ENCODE assay signal across 8 cellular contexts in genomic region chr5:141559481-141559880, GRCh38. TPM values are rescaled to one million over a fixed set of nuclear protein-coding genes. Genes with fewer than 3 reads are reported as not detected.
A peak's percentile ranks its signal among the peaks of the same experiment; 100 is the strongest.
DNase-seq lines count a peak whose midpoint lies in the region; ATAC-seq and TF ChIP-seq lines count a peak whose summit lies in the region.

No MANE protein-coding gene starts in this region.

- H3K4me3 Mint-ChIP-seq in WTC11, result no peak overlapping the region

- peaks cover 14% of the 10 kb centered on the region for H3K36me3 Mint-ChIP-seq in WTC11

- peak overlapping the region; percentile 97 for H3K27ac Mint-ChIP-seq in WTC11

- CTCF ChIA-PET in WTC11 (lab: Charles Lee), result interaction anchor here (0.7 to 4.3 kb wide), 7 partner anchors 34 to 360 kb away, joined by 3 to 60 read pairs (median 31); partner anchors contain the start of genes PCDHB11, PCDHB14, PCDHGA10 and PCDHGB6

- ATAC-seq in WTC11, result no peak
- no peak for ATAC-seq in gastrocnemius medialis
- no peak for ATAC-seq in HG03039 (IDR thresholded peaks at IDR 0.05; ENCODE audit: unreplicated experiment)
- ATAC-seq in HG03378 (IDR thresholded peaks at IDR 0.05; ENCODE audit: unreplicated experiment), result no peak

- TF ChIP-seq CTCF in WTC11 (IDR thresholded peaks at IDR 0.05), result no peak
- TF ChIP-seq CTCF in right atrium auricular region (IDR thresholded peaks at IDR 0.05), result no peak
- no peak for TF ChIP-seq CTCF in gastrocnemius medialis (IDR thresholded peaks at IDR 0.05 in 4 of 5, conservative IDR thresholded peaks at IDR 0.05 in 1 of 5)

- POLR2A ChIA-PET in WTC11 (lab: Charles Lee), result no interaction called here

- peaks cover 40% of the 10 kb centered on the region for H3K4me1 Mint-ChIP-seq in WTC11

- H3K36me3 ChIP-seq in right atrium auricular region (peaks cover 6% of the 10 kb centered on the region), gastrocnemius medialis (peaks cover 0 to 23% of the 10 kb centered on the region in 2 donors), H7 (replicated peaks; ENCODE audit: control insufficient read depth, insufficient read depth, low read length) (peaks cover 2% of the 10 kb centered on the region)

- H3K4me3 ChIP-seq in right atrium auricular region, result no peak overlapping the region
- H3K4me3 ChIP-seq in gastrocnemius medialis, result no peak overlapping the region
- no peak overlapping the region for H3K4me3 ChIP-seq in H7 (ENCODE audit: insufficient read depth, low read depth, low read length)

- intact Hi-C loops in gastrocnemius medialis (cut with DNase I; ENCODE audit: low total_unique reads), result loop anchor here (2.0 kb wide), 1 partner anchor 139 kb away; the partner anchor contains the start of gene PCDHGA11

- H3K27me3 Mint-ChIP-seq in WTC11 (ENCODE audit: low read depth), result no peaks in the 10 kb centered on the region

- H3K9me3 Mint-ChIP-seq in WTC11, result peaks cover 4% of the 10 kb centered on the region; the same call in 1 of the 2 replicates

- H3K9me3 ChIP-seq in right atrium auricular region, result no peaks in the 10 kb centered on the region
- no peaks in the 10 kb centered on the region for H3K9me3 ChIP-seq in gastrocnemius medialis

- no peak for TF ChIP-seq POLR2A in gastrocnemius medialis (IDR thresholded peaks at IDR 0.05)

- in situ Hi-C loops in gastrocnemius medialis (cut with MboI; ENCODE audit: low sequenced_read_pairs in 4 of 4), result loop anchor here (5.0 to 25.0 kb wide), 4 partner anchors 135 to 847 kb away; partner anchors contain the start of genes PCDHB12 (in 2 of the 4), PCDHB13 (in 2 of the 4), PCDHB14 (in 2 of the 4) and PCDHGA11 (in 2 of the 4)

- DNase-seq in GM04504 (ENCODE audit: low read depth), result peak; percentile 37
- no peak for DNase-seq in WTC11 (ENCODE audit: low spot score)
- DNase-seq in right atrium auricular region (ENCODE audit: low spot score), result no peak
- no peak for DNase-seq in gastrocnemius medialis
- no peak for DNase-seq in activated gamma-delta T cell (lab: John Stamatoyannopoulos, UW)
- no peak for DNase-seq in H7

- H3K4me1 ChIP-seq in right atrium auricular region (peaks cover 0 to 37% of the 10 kb centered on the region in 2 donors), gastrocnemius medialis (peaks cover 47 to 55% of the 10 kb centered on the region in 2 donors)

- H3K27me3 ChIP-seq in right atrium auricular region, result no peaks in the 10 kb centered on the region
- H3K27me3 ChIP-seq in gastrocnemius medialis, result no peaks in the 10 kb centered on the region
- no peaks in the 10 kb centered on the region for H3K27me3 ChIP-seq in H7 (ENCODE audit: control insufficient read depth, insufficient read depth, low read length)

- H3K27ac ChIP-seq in right atrium auricular region, result peak overlapping the region; percentile 83 to 84
- peak overlapping the region; percentile 77 to 92 (median 88) for H3K27ac ChIP-seq in gastrocnemius medialis

TF ChIP-seq in WTC11, 78 proteins besides CTCF, POLR2A, EP300 and RAD21:
- TF ChIP-seq OVOL2 (CRISPR knock-in tag; IDR thresholded peaks at IDR 0.05; ENCODE audit: borderline replicate concordance) (no peak), ZNF219 (CRISPR knock-in tag; IDR thresholded peaks at IDR 0.05; ENCODE audit: borderline replicate concordance) (no peak), ZNF671 (CRISPR knock-in tag; IDR thresholded peaks at IDR 0.05) (no peak), NR2C2 (CRISPR knock-in tag; IDR thresholded peaks at IDR 0.05) (no peak), NFYB (CRISPR knock-in tag; conservative IDR thresholded peaks at IDR 0.05; ENCODE audit: low read depth) (no peak), SMAD4 (CRISPR knock-in tag; IDR thresholded peaks at IDR 0.05) (no peak), GABPB1 (CRISPR knock-in tag; IDR thresholded peaks at IDR 0.05) (no peak), RELA (CRISPR knock-in tag; IDR thresholded peaks at IDR 0.05; ENCODE audit: borderline replicate concordance) (no peak), ATF2 (CRISPR knock-in tag; IDR thresholded peaks at IDR 0.05; ENCODE audit: borderline replicate concordance, low read depth) (no peak), NFATC4 (CRISPR knock-in tag; IDR thresholded peaks at IDR 0.05) (no peak), USF1 (CRISPR knock-in tag; IDR thresholded peaks at IDR 0.05) (no peak), ZNF423 (CRISPR knock-in tag; IDR thresholded peaks at IDR 0.05) (no peak), CREM (CRISPR knock-in tag; IDR thresholded peaks at IDR 0.05) (no peak)

RNA-seq across cellular contexts. Expression of gene DIAPH1, which starts 59.3 kb away (rescaled TPM):
- total RNA-seq in WTC11 (2021) (90.9 to 109 TPM (median 96.0 TPM) in 3 replicates), right atrium auricular region (10 to 100 TPM; 18.7 to 82.7 TPM), gastrocnemius medialis (100 to 1,000 TPM in 3 of 4 donors, 10 to 100 TPM in 1; 98.3 to 324 (median 214) TPM)
- 31.2 and 37.5 TPM in 2 replicates for total RNA-seq in H7 (2014; rRNA removed; shearing (Covaris generic))
